In genomic region chr22:46738961-46739870, GRCh38 we compare ENCODE assay signal across 8 cellular contexts. TPM values are rescaled to one million over a fixed set of nuclear protein-coding genes. Genes with fewer than 3 reads are reported as not detected.
DNase-seq lines count a peak whose midpoint lies in the region; ATAC-seq and TF ChIP-seq lines count a peak whose summit lies in the region.

No MANE protein-coding gene starts in this region.

- H3K4me2 ChIP-seq in smooth muscle cell = peak overlapping the region; percentile 98

- no peaks in the 10 kb centered on the region for H3F3A ChIP-seq in smooth muscle cell (ENCODE audit: low read depth)

- peaks cover 33% of the 10 kb centered on the region for H4K20me1 ChIP-seq in smooth muscle cell (ENCODE audit: low read depth)

- H3K4me3 ChIP-seq in SJCRH30 (peak overlapping the region; percentile 72), ascending aorta (peak overlapping the region; percentile 88 to 99), iPS-15b (ENCODE audit: low read depth, low read length) (peak overlapping the region; percentile 41), smooth muscle cell (peak overlapping the region; percentile 91)

- 67% methylated on average over 25 of the region's 26 CpGs for WGBS in smooth muscle cell (ENCODE audit: low lambda C conversion rate)

- ATAC-seq in HG02642 (IDR thresholded peaks at IDR 0.05; ENCODE audit: poor library complexity, unreplicated experiment) = peak; percentile 15
- no peak for ATAC-seq in GM19023 (IDR thresholded peaks at IDR 0.05; ENCODE audit: unreplicated experiment)

- peak overlapping the region; percentile 85 for H2AFZ ChIP-seq in smooth muscle cell (ENCODE audit: low read depth)

- H3K79me2 ChIP-seq in smooth muscle cell (ENCODE audit: low read depth) = peaks cover 43% of the 10 kb centered on the region

- intact Hi-C loops in ascending aorta (cut with DNase I) = loop anchor here (1.0 to 5.0 kb wide), 3 partner anchors 15 to 63 kb away; partner anchors contain the start of gene TBC1D22A

- H3K9me3 ChIP-seq in SJCRH30 (replicated peaks) (no peaks in the 10 kb centered on the region), ascending aorta (no peaks in the 10 kb centered on the region), iPS-15b (ENCODE audit: control insufficient read depth, insufficient read depth, low read length) (no peaks in the 10 kb centered on the region), smooth muscle cell (replicated peaks; ENCODE audit: low read depth) (no peaks in the 10 kb centered on the region)

- H3K4me1 ChIP-seq in SJCRH30 = peaks cover 15% of the 10 kb centered on the region; the same call in 1 of the 2 replicates
- H3K4me1 ChIP-seq in ascending aorta = peaks cover 5 to 36% of the 10 kb centered on the region in 2 donors
- H3K4me1 ChIP-seq in iPS-15b (ENCODE audit: control insufficient read depth, insufficient read depth, low read length) = peaks cover 6% of the 10 kb centered on the region
- peaks cover 15% of the 10 kb centered on the region for H3K4me1 ChIP-seq in smooth muscle cell (ENCODE audit: low read depth)

- H3K9ac ChIP-seq in iPS-15b (ENCODE audit: low read depth, low read length) (peak overlapping the region; percentile 24), smooth muscle cell (ENCODE audit: low read depth) (peak overlapping the region; percentile 62)

- H3K27me3 ChIP-seq in SJCRH30 (no peaks in the 10 kb centered on the region), ascending aorta (no peaks in the 10 kb centered on the region), iPS-15b (ENCODE audit: control insufficient read depth, insufficient read depth, low read length) (no peaks in the 10 kb centered on the region), smooth muscle cell (ENCODE audit: low read depth) (no peaks in the 10 kb centered on the region)

- peak overlapping the region; percentile 66 for H3K27ac ChIP-seq in SJCRH30
- peak overlapping the region; percentile 92 to 93 for H3K27ac ChIP-seq in ascending aorta
- H3K27ac ChIP-seq in smooth muscle cell (ENCODE audit: low read depth) = peak overlapping the region; percentile 47

- no peaks in the 10 kb centered on the region for H3K36me3 ChIP-seq in SJCRH30
- H3K36me3 ChIP-seq in ascending aorta = no peaks in the 10 kb centered on the region
- no peaks in the 10 kb centered on the region for H3K36me3 ChIP-seq in iPS-15b (ENCODE audit: control insufficient read depth, insufficient read depth, low read length)
- no peaks in the 10 kb centered on the region for H3K36me3 ChIP-seq in smooth muscle cell (ENCODE audit: low read depth)

- peak; percentile 10 to 15 for DNase-seq in AML-193 (lab: John Stamatoyannopoulos, UW)
- peak in 1 of 2 experiments; percentile 44 for DNase-seq in SJCRH30
- DNase-seq in ascending aorta (ENCODE audit: low spot score in 2 of 2) = peak in 1 of 2 donors; percentile 86
- DNase-seq in smooth muscle cell (lab: John Stamatoyannopoulos, UW; ENCODE audit: unreplicated experiment) = no peak
- no peak for DNase-seq in NCI-H187 (lab: John Stamatoyannopoulos, UW)

- TF ChIP-seq CTCF in ascending aorta (IDR thresholded peaks at IDR 0.05) (peak in 1 of 3 experiments; percentile 33), smooth muscle cell (IDR thresholded peaks at IDR 0.05; ENCODE audit: borderline replicate concordance, insufficient read depth, poor library complexity, severe bottlenecking) (peak; percentile 18)

RNA-seq across cellular contexts. Expression of gene CERK, which starts 1.2 kb away (rescaled TPM):
- 87.7 and 92.7 TPM in 2 replicates for total RNA-seq in SJCRH30 (2014; rRNA removed; shearing (Covaris generic))
- total RNA-seq in ascending aorta (27.5 TPM), smooth muscle cell (25.4 and 30.7 TPM in 2 replicates)
- polyA plus RNA-seq in smooth muscle cell = 23.3 and 25.6 TPM in 2 replicates

RNA-seq across cellular contexts. Expression of gene TBC1D22A, which starts 23.2 kb away (rescaled TPM):
- 8.4 and 8.9 TPM in 2 replicates for total RNA-seq in SJCRH30 (2014; rRNA removed; shearing (Covaris generic))
- total RNA-seq in ascending aorta (87.8 TPM), smooth muscle cell (7.2 and 12.5 TPM in 2 replicates)
- polyA plus RNA-seq in smooth muscle cell = 14.4 and 19.2 TPM in 2 replicates

Comparison
In these comparisons a context has a peak if more than half of its experiments do, and no peak if none do; other contexts are left out.
1. DNase-seq: peak in AML-193 (2 of 2); none in smooth muscle cell (single experiment) and NCI-H187 (0 of 2).
2. H3K4me3 ChIP-seq: peak in every context shown above with its lines; median percentile 94 in ascending aorta; 91 in smooth muscle cell; 72 in SJCRH30; 41 in iPS-15b.
3. Peak in every context shown above with its lines, with median percentiles within 50 percentile points of each other: H3K27ac ChIP-seq.